ENCODE assay signal across 8 cellular contexts in genomic region chr12:53380104-53380796, GRCh38. TPM values are rescaled to one million over a fixed set of nuclear protein-coding genes. Genes with fewer than 3 reads are reported as not detected.
A peak's percentile ranks its signal among the peaks of the same experiment; 100 is the strongest.
DNase-seq lines count a peak whose midpoint lies in the region; ATAC-seq, FAIRE-seq and TF ChIP-seq lines count a peak whose summit lies in the region.

TSS of gene SP1 (plus strand) at chr12:53380176. CDS start at chr12:53380292, 116 bp downstream.

- H3K36me3 ChIP-seq in OCI-LY3 (replicated peaks; ENCODE audit: low read depth, low read length) (peaks cover 28% of the 10 kb centered on the region), endothelial cell of umbilical vein (ENCODE audit: control insufficient read depth in 2 of 2, extremely low read depth in 1 of 2, insufficient read depth in 2 of 2, low read length in 2 of 2) (peaks cover 6 to 12% of the 10 kb centered on the region in 2 experiments)

- dilution Hi-C loops in endothelial cell of umbilical vein (cut with MboI; ENCODE audit: extremely low pct_ligation_motif_present, low sequenced_read_pairs) = no loop called here

- peak; percentile 83 for DNase-seq in COLO668 (lab: John Stamatoyannopoulos, UW; ENCODE audit: unreplicated experiment)
- peak; percentile 71 for DNase-seq in HuH-7 (ENCODE audit: low spot score)
- DNase-seq in activated T-cell treated with anti-CD3 and anti-CD28 coated beads for 1 hour (ENCODE audit: low read depth) = peak; percentile 99
- DNase-seq in endothelial cell of umbilical vein (ENCODE audit: low read depth, low spot score) = peak; percentile 88
- DNase-seq in stimulated activated CD8-positive, alpha-beta memory T cell treated with anti-CD3 and anti-CD28 coated beads, Interleukin-4, amount 100 ng/mL, for 24 hours (ENCODE audit: low read depth) = peak; percentile 96

- peak; percentile 50 for TF ChIP-seq POLR2A in endothelial cell of umbilical vein (IDR thresholded peaks at IDR 0.05; ENCODE audit: low read depth, low read length)

- no peaks in the 10 kb centered on the region for H3K9me1 ChIP-seq in endothelial cell of umbilical vein (replicated peaks; ENCODE audit: control insufficient read depth, extremely low read depth, insufficient read depth, low read length)

- H3K4me2 ChIP-seq in OCI-LY3 (ENCODE audit: low read length) = peak within 1 kb of the TSS; percentile 82
- peak within 1 kb of the TSS; percentile 92 for H3K4me2 ChIP-seq in endothelial cell of umbilical vein (ENCODE audit: insufficient read depth, low read length)

- POLR2A ChIA-PET in endothelial cell of umbilical vein (lab: Charles Lee) = interaction anchor here (0.5 to 1.6 kb wide), 6 partner anchors 28 to 121 kb away, joined by 3 to 7 read pairs (median 3); partner anchors contain the start of gene TARBP2

- H3K9me3 ChIP-seq in OCI-LY3 (ENCODE audit: insufficient read depth, low read length) (no peaks in the 10 kb centered on the region), endothelial cell of umbilical vein (replicated peaks; ENCODE audit: control insufficient read depth, insufficient read depth, low read length) (no peaks in the 10 kb centered on the region), mononuclear cell (ENCODE audit: low read depth, low read length) (no peaks in the 10 kb centered on the region)

- H3K27ac ChIP-seq in OCI-LY3 (ENCODE audit: low read length) (peak within 1 kb of the TSS; percentile 85), endothelial cell of umbilical vein (ENCODE audit: insufficient read depth, low read depth, low read length) (peak within 1 kb of the TSS; percentile 76)

- intact Hi-C loops in endothelial cell of umbilical vein (cut with micrococcal nuclease) = loop anchor here (1.0 kb wide), 3 partner anchors 28 to 61 kb away; partner anchors contain the start of gene PRR13

- H3K27me3 ChIP-seq in OCI-LY3 (ENCODE audit: low read depth, low read length) = no peaks in the 10 kb centered on the region
- H3K27me3 ChIP-seq in endothelial cell of umbilical vein (ENCODE audit: control insufficient read depth in 2 of 2, insufficient read depth in 2 of 2, low read length in 2 of 2) = no peaks in the 10 kb centered on the region
- no peaks in the 10 kb centered on the region for H3K27me3 ChIP-seq in mononuclear cell (ENCODE audit: insufficient read depth, low read length)

- H2AFZ ChIP-seq in OCI-LY3 (ENCODE audit: low read depth, low read length) (peak within 1 kb of the TSS; percentile 15; the same call in 1 of the 2 replicates), endothelial cell of umbilical vein (ENCODE audit: low read depth, low read length) (peak within 1 kb of the TSS; percentile 73)

- ATAC-seq in GM21447 (IDR thresholded peaks at IDR 0.05; ENCODE audit: unreplicated experiment) = peak; percentile 21

- CTCF ChIA-PET in endothelial cell of umbilical vein (lab: Charles Lee) = interaction anchor here (0.8 to 4.2 kb wide), 10 partner anchors 27 to 167 kb away, joined by 3 to 87 read pairs (median 5); partner anchors contain the start of genes AAAS and PRR13

- H3K4me1 ChIP-seq in OCI-LY3 (ENCODE audit: low read length) (peaks cover 20% of the 10 kb centered on the region), endothelial cell of umbilical vein (ENCODE audit: control insufficient read depth, extremely low read depth, insufficient read depth, low read length) (peaks cover 30% of the 10 kb centered on the region), mononuclear cell (ENCODE audit: insufficient read depth, low read length) (peaks cover 55% of the 10 kb centered on the region)

- BruUV-seq in endothelial cell of umbilical vein (replicated peaks; lab: Mats Ljungman, UMichigan) = no TSS peak

- H3K4me3 ChIP-seq in OCI-LY3 (ENCODE audit: low read length) (peak within 1 kb of the TSS; percentile 84), endothelial cell of umbilical vein (replicated peaks in 1 of 3; ENCODE audit: insufficient read depth in 1 of 3, low read depth in 1 of 3, low read length in 3 of 3) (peak within 1 kb of the TSS; percentile 48 to 81 (median 55)), mononuclear cell (ENCODE audit: low read length) (peak within 1 kb of the TSS; percentile 50)

- peak within 1 kb of the TSS; percentile 96 for H3K9ac ChIP-seq in OCI-LY3 (ENCODE audit: low read length)
- H3K9ac ChIP-seq in endothelial cell of umbilical vein (replicated peaks; ENCODE audit: extremely low read depth, insufficient read depth, low read length) = peak within 1 kb of the TSS; percentile 81

- H4K20me1 ChIP-seq in OCI-LY3 (ENCODE audit: insufficient read depth, low read length) (peaks cover 11% of the 10 kb centered on the region), endothelial cell of umbilical vein (replicated peaks; ENCODE audit: control insufficient read depth, extremely low read depth, insufficient read depth, low read length) (no peaks in the 10 kb centered on the region)

- no peak for FAIRE-seq in endothelial cell of umbilical vein (lab: Jason Lieb, UNC)

- no peak for TF ChIP-seq CTCF in OCI-LY3 (IDR thresholded peaks at IDR 0.05; ENCODE audit: low read depth, low read length)
- TF ChIP-seq CTCF in endothelial cell of umbilical vein (IDR thresholded peaks at IDR 0.05; ENCODE audit: extremely low read depth in 1 of 2, insufficient read depth in 1 of 2, low read depth in 1 of 2, low read length in 2 of 2) = no peak

- H3K79me2 ChIP-seq in OCI-LY3 (ENCODE audit: low read length) (peaks cover 43% of the 10 kb centered on the region), endothelial cell of umbilical vein (ENCODE audit: control insufficient read depth, insufficient read depth, low read length) (peaks cover 27% of the 10 kb centered on the region)

TF ChIP-seq in endothelial cell of umbilical vein, 7 proteins besides CTCF, POLR2A, EP300 and RAD21:
- TF ChIP-seq GATA2 (IDR thresholded peaks at IDR 0.05; ENCODE audit: insufficient read depth, insufficient read length, low read depth, low read length) = no peak
- peak; percentile 40 for TF ChIP-seq POLR2AphosphoS5 (IDR thresholded peaks at IDR 0.05; ENCODE audit: insufficient read depth, low read depth, low read length)

RNA-seq across cellular contexts. Expression of gene SP1, which starts in this region (rescaled TPM):
- total RNA-seq in endothelial cell of umbilical vein = 56.3 and 57.7 TPM in 2 replicates
- polyA plus RNA-seq in endothelial cell of umbilical vein = 33.2 and 34.8 TPM in 2 replicates
- 20.7 and 21.6 TPM in 2 replicates for polyA plus RNA-seq in endothelial cell of umbilical vein (2011; cell fraction: cytosol; rRNA removed)
- 50.7 and 56.1 TPM in 2 replicates for polyA plus RNA-seq in endothelial cell of umbilical vein (2011; cell fraction: nucleus; rRNA removed)
- polyA plus RNA-seq in endothelial cell of umbilical vein (2012) = 21.3 and 21.8 TPM in 2 replicates
- 145 and 158 TPM in 2 replicates for polyA minus RNA-seq in endothelial cell of umbilical vein
- polyA minus RNA-seq in endothelial cell of umbilical vein (2011; cell fraction: cytosol; rRNA and poly(A)+ RNA removed) = 81.2 TPM
- polyA minus RNA-seq in endothelial cell of umbilical vein (2011; cell fraction: nucleus; rRNA and poly(A)+ RNA removed) = 42.3 and 66.1 TPM in 2 replicates
- total RNA-seq in mononuclear cell = 53.6 TPM

Comparison
In these comparisons a context has a peak if more than half of its experiments do, and no peak if none do; other contexts are left out.
1. Peak in every context shown above with its lines: DNase-seq, ATAC-seq, H3K4me3 ChIP-seq and H3K27ac ChIP-seq.